ENCODE assay signal across 32 cellular contexts in the genomic region with DNA sequence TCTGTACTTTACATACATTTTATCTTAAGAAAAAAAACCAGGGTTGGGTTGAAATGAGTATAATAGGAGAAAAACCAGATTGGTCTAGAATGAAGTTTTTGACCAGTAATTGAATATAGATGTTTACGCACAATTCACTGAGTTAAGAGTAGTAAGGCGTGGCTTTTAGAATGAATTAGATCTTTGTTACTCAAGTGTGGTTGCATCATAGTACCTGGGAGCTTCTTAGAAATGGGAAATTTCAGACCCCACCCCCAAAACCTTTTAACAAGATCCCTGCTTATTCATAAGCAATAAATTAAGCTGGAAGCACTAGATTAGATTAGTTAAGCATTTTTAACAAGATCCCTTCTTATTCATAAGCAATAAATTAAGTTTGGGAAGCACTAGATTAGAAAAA.
"Had no signal": no experiment of that assay in that cellular context is flagged by ENCODE, and none has a peak within 500 bp of the region (broad histone marks: within the 10 kb centered on the region; RNA-seq: fewer than 3 reads in every experiment).

No MANE protein-coding gene starts in this region.

- H3K4me1 ChIP-seq: gastroesophageal sphincter, sigmoid colon, uterus had no signal

- H3K9me3 ChIP-seq: gastroesophageal sphincter, ovary, sigmoid colon, uterus had no signal

- H3K27ac ChIP-seq: brain microvascular endothelial cell, gastroesophageal sphincter, hepatocyte, ovary, sigmoid colon, uterus had no signal

- ATAC-seq: activated CD8-positive, alpha-beta T cell treated with anti-CD3 and anti-CD28 coated beads for 36 hours; activated T-cell treated with anti-CD3 and anti-CD28 coated beads, Interleukin-2, amount 50 U/mL, for 4 hours; activated T-helper 17 cell treated with anti-CD3 and anti-CD28 coated beads, Interleukin-2, amount 50 U/mL, for 72 hours; gastroesophageal sphincter; left ventricle myocardium superior; stimulated activated memory B cell treated with anti-CD40 and anti-IgM and Interleukin-4, amounts not matched to agents 10 μg/mL and 1 μg/mL and 100 μg/mL, for 72 hours; stimulated activated naive CD8-positive, alpha-beta T cell treated with anti-CD3 and anti-CD28 coated beads, Interleukin-15, amount 100 ng/mL, for 72 hours; WTC11 had no signal

- H3K36me3 ChIP-seq: ovary, uterus had no signal

- H3K9me3 Mint-ChIP-seq: activated CD4-positive, alpha-beta T cell treated with anti-CD3 and anti-CD28 coated beads, Interleukin-2, amount 10 ng/mL, durations not matched to agents 7 days and 5 days; activated CD8-positive, alpha-beta T cell treated with anti-CD3 and anti-CD28 coated beads for 36 hours; activated T-cell treated with anti-CD3 and anti-CD28 coated beads, Interleukin-2, amount 50 U/mL, for 4 hours; activated T-helper 17 cell treated with anti-CD3 and anti-CD28 coated beads, Interleukin-2, amount 50 U/mL, for 72 hours; naive B cell; stimulated activated memory B cell treated with anti-CD40 and anti-IgM and Interleukin-4, amounts not matched to agents 10 μg/mL and 1 μg/mL and 100 μg/mL, for 72 hours; stimulated activated naive CD8-positive, alpha-beta T cell treated with anti-CD3 and anti-CD28 coated beads, Interleukin-15, amount 100 ng/mL, for 72 hours; WTC11 had no signal

- H3K27ac Mint-ChIP-seq: activated CD4-positive, alpha-beta T cell treated with anti-CD3 and anti-CD28 coated beads, Interleukin-2, amount 10 ng/mL, durations not matched to agents 7 days and 5 days; activated CD8-positive, alpha-beta T cell treated with anti-CD3 and anti-CD28 coated beads for 36 hours; mesothelial cell of epicardium; progenitor cell of endocrine pancreas; stimulated activated memory B cell treated with anti-CD40 and anti-IgM and Interleukin-4, amounts not matched to agents 10 μg/mL and 1 μg/mL and 100 μg/mL, for 72 hours; stimulated activated naive CD8-positive, alpha-beta T cell treated with anti-CD3 and anti-CD28 coated beads, Interleukin-15, amount 100 ng/mL, for 72 hours; type B pancreatic cell; WTC11 had no signal

- H3K27me3 ChIP-seq: brain microvascular endothelial cell, gastroesophageal sphincter, hepatocyte, ovary, sigmoid colon, uterus had no signal

- H2AFZ ChIP-seq: hepatocyte had no signal

- H3K4me3 ChIP-seq: gastroesophageal sphincter, hepatocyte, ovary, sigmoid colon, uterus had no signal

- H3K36me3 Mint-ChIP-seq: WTC11 had no signal

- H3K4me2 ChIP-seq: hepatocyte had no signal

- DNase-seq: activated CD4-positive, alpha-beta T cell treated with anti-CD3 and anti-CD28 coated beads for 1 hour; activated CD4-positive, alpha-beta T cell treated with anti-CD3 and anti-CD28 coated beads, Interleukin-2, amount 10 ng/mL, durations not matched to agents 7 days and 5 days; activated CD8-positive, alpha-beta T cell treated with anti-CD3 and anti-CD28 coated beads for 36 hours; activated gamma-delta T cell treated with Interleukin-2 at 50 U/mL for 16 hours; activated naive CD4-positive, alpha-beta T cell treated with anti-CD3 and anti-CD28 coated beads, Interleukin-2, amount 50 U/mL, for 16 hours; activated T-cell treated with anti-CD3 and anti-CD28 coated beads, Interleukin-2, amount 50 U/mL, for 4 hours; amniotic stem cell; brain microvascular endothelial cell; central memory CD4-positive, alpha-beta T cell; effector CD8-positive, alpha-beta T cell; erythroblast; islet precursor cell; left ventricle myocardium superior; naive B cell; ovary; retina; sigmoid colon; small intestine; stimulated activated CD4-positive, alpha-beta T cell treated with anti-CD3 and anti-CD28 coated beads, Interleukin-4, amount 100 ng/mL, for 4 hours; stimulated activated CD8-positive, alpha-beta memory T cell treated with anti-CD3 and anti-CD28 coated beads, Interleukin-4, amount 100 ng/mL, for 48 hours; stimulated activated naive CD8-positive, alpha-beta T cell treated with anti-CD3 and anti-CD28 coated beads, Interleukin-15, amount 100 ng/mL, for 72 hours; substantia nigra; uterus had no signal

- H3K4me3 Mint-ChIP-seq: activated CD4-positive, alpha-beta T cell treated with anti-CD3 and anti-CD28 coated beads, Interleukin-2, amount 10 ng/mL, durations not matched to agents 7 days and 5 days; activated CD8-positive, alpha-beta T cell treated with anti-CD3 and anti-CD28 coated beads for 36 hours; activated T-cell treated with anti-CD3 and anti-CD28 coated beads, Interleukin-2, amount 50 U/mL, for 4 hours; activated T-helper 17 cell treated with anti-CD3 and anti-CD28 coated beads, Interleukin-2, amount 50 U/mL, for 72 hours; mesothelial cell of epicardium; naive B cell; stimulated activated memory B cell treated with anti-CD40 and anti-IgM and Interleukin-4, amounts not matched to agents 10 μg/mL and 1 μg/mL and 100 μg/mL, for 72 hours; stimulated activated naive CD8-positive, alpha-beta T cell treated with anti-CD3 and anti-CD28 coated beads, Interleukin-15, amount 100 ng/mL, for 72 hours; type B pancreatic cell; WTC11 had no signal

- FAIRE-seq: astrocyte, small intestine had no signal

- H3K4me1 Mint-ChIP-seq: activated CD4-positive, alpha-beta T cell treated with anti-CD3 and anti-CD28 coated beads, Interleukin-2, amount 10 ng/mL, durations not matched to agents 7 days and 5 days; activated T-helper 17 cell treated with anti-CD3 and anti-CD28 coated beads, Interleukin-2, amount 50 U/mL, for 72 hours; naive B cell; stimulated activated memory B cell treated with anti-CD40 and anti-IgM and Interleukin-4, amounts not matched to agents 10 μg/mL and 1 μg/mL and 100 μg/mL, for 72 hours; stimulated activated naive CD8-positive, alpha-beta T cell treated with anti-CD3 and anti-CD28 coated beads, Interleukin-15, amount 100 ng/mL, for 72 hours; WTC11 had no signal

- H3K79me2 ChIP-seq: hepatocyte had no signal

- H3K27me3 Mint-ChIP-seq: activated CD4-positive, alpha-beta T cell treated with anti-CD3 and anti-CD28 coated beads, Interleukin-2, amount 10 ng/mL, durations not matched to agents 7 days and 5 days; activated CD8-positive, alpha-beta T cell treated with anti-CD3 and anti-CD28 coated beads for 36 hours; activated T-helper 17 cell treated with anti-CD3 and anti-CD28 coated beads, Interleukin-2, amount 50 U/mL, for 72 hours; naive B cell; progenitor cell of endocrine pancreas; stimulated activated memory B cell treated with anti-CD40 and anti-IgM and Interleukin-4, amounts not matched to agents 10 μg/mL and 1 μg/mL and 100 μg/mL, for 72 hours; stimulated activated naive CD8-positive, alpha-beta T cell treated with anti-CD3 and anti-CD28 coated beads, Interleukin-15, amount 100 ng/mL, for 72 hours; type B pancreatic cell had no signal
